ENCODE assay signal across 22 cellular contexts in the genomic region with DNA sequence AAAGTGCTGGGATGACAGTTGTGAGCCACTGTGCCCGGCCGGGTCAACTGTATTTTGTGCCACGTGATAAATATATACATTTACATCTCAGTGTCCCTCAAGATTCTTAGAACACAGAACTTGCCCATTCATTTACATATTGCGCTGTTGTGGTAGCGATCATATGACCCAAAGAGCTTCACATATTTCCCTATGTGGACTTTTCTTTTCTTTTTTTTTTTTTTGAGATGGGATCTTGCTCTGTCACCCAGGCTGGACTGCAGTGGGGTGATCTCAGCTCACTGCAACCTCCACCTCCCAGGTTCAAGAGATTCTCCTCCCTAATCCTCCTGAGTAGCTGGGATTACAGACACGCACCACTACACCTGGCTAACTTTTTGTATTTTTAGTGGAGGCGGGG.
"Had no signal": no experiment of that assay in that cellular context is flagged by ENCODE, and none has a peak within 500 bp of the region (broad histone marks: within the 10 kb centered on the region; RNA-seq: fewer than 3 reads in every experiment).

No MANE protein-coding gene starts in this region.

- H3K9me3 ChIP-seq: colonic mucosa, SK-N-SH, thoracic aorta had no signal

- H3K4me1 ChIP-seq: colonic mucosa had no signal

- DNase-seq: activated CD4-positive, alpha-beta T cell treated with anti-CD3 and anti-CD28 coated beads, Interleukin-2, amount 10 ng/mL, durations not matched to agents 24 days and 14 days; activated CD4-positive, CD25-positive, alpha-beta regulatory T cell; activated CD8-positive, alpha-beta T cell treated with anti-CD3 and anti-CD28 coated beads for 36 hours; activated naive CD4-positive, alpha-beta T cell treated with Interleukin-2 at 50 U/mL for 16 hours; activated naive CD8-positive, alpha-beta T cell treated with anti-CD3 and anti-CD28 coated beads, Interleukin-2, amount 10 ng/mL, durations not matched to agents 7 days and 5 days; activated T-cell treated with anti-CD3 and anti-CD28 coated beads, Interleukin-2, amount 50 U/mL, for 1 hour; amygdala; central memory CD4-positive, alpha-beta T cell; colonic mucosa; endodermal cell; immature natural killer cell; kidney glomerular epithelial cell; midbrain; stimulated activated CD4-positive, alpha-beta T cell treated with anti-CD3 and anti-CD28 coated beads, Interleukin-4, amount 100 ng/mL, for 4 hours; T-helper 1 cell; T-helper 9 cell had no signal

- H3K27me3 ChIP-seq: colonic mucosa had no signal

- ATAC-seq: activated CD8-positive, alpha-beta T cell treated with anti-CD3 and anti-CD28 coated beads for 36 hours; stimulated activated memory B cell treated with anti-CD40 and anti-IgM and Interleukin-4, amounts not matched to agents 10 μg/mL and 1 μg/mL and 100 μg/mL, for 72 hours had no signal

- H3K27ac ChIP-seq: colonic mucosa, epithelial cell of prostate, thoracic aorta had no signal

- H3K27ac Mint-ChIP-seq: activated CD4-positive, alpha-beta T cell treated with anti-CD3 and anti-CD28 coated beads, Interleukin-2, amount 10 ng/mL, durations not matched to agents 24 days and 14 days; activated CD8-positive, alpha-beta T cell treated with anti-CD3 and anti-CD28 coated beads for 36 hours; activated naive CD8-positive, alpha-beta T cell treated with anti-CD3 and anti-CD28 coated beads, Interleukin-2, amount 10 ng/mL, durations not matched to agents 7 days and 5 days; activated T-helper 2 cell treated with anti-CD3 and anti-CD28 coated beads, Interferon-gamma antibody, Interleukin-2, Interleukin-4, amounts not matched to agents 10 μg/mL and 5 μg/mL and 100 μg/mL, durations not matched to agents 14 hours and 24 hours and 36 hours; endodermal cell; immature natural killer cell; stimulated activated memory B cell treated with anti-CD40 and anti-IgM and Interleukin-4, amounts not matched to agents 10 μg/mL and 1 μg/mL and 100 μg/mL, for 72 hours had no signal

- H3K4me3 Mint-ChIP-seq: activated CD4-positive, alpha-beta T cell treated with anti-CD3 and anti-CD28 coated beads, Interleukin-2, amount 10 ng/mL, durations not matched to agents 24 days and 14 days; activated CD8-positive, alpha-beta T cell treated with anti-CD3 and anti-CD28 coated beads for 36 hours; activated naive CD8-positive, alpha-beta T cell treated with anti-CD3 and anti-CD28 coated beads, Interleukin-2, amount 10 ng/mL, durations not matched to agents 7 days and 5 days; endodermal cell; immature natural killer cell; stimulated activated memory B cell treated with anti-CD40 and anti-IgM and Interleukin-4, amounts not matched to agents 10 μg/mL and 1 μg/mL and 100 μg/mL, for 72 hours had no signal

- H3K4me3 ChIP-seq: colonic mucosa, thoracic aorta had no signal

- H3K36me3 Mint-ChIP-seq: immature natural killer cell had no signal

- H3K27me3 Mint-ChIP-seq: activated CD4-positive, alpha-beta T cell treated with anti-CD3 and anti-CD28 coated beads, Interleukin-2, amount 10 ng/mL, durations not matched to agents 24 days and 14 days; activated CD8-positive, alpha-beta T cell treated with anti-CD3 and anti-CD28 coated beads for 36 hours; activated naive CD8-positive, alpha-beta T cell treated with anti-CD3 and anti-CD28 coated beads, Interleukin-2, amount 10 ng/mL, durations not matched to agents 7 days and 5 days; progenitor cell of endocrine pancreas; stimulated activated memory B cell treated with anti-CD40 and anti-IgM and Interleukin-4, amounts not matched to agents 10 μg/mL and 1 μg/mL and 100 μg/mL, for 72 hours had no signal

- H3K4me1 Mint-ChIP-seq: activated CD4-positive, alpha-beta T cell treated with anti-CD3 and anti-CD28 coated beads, Interleukin-2, amount 10 ng/mL, durations not matched to agents 24 days and 14 days; activated naive CD8-positive, alpha-beta T cell treated with anti-CD3 and anti-CD28 coated beads, Interleukin-2, amount 10 ng/mL, durations not matched to agents 7 days and 5 days had no signal

- H3K9ac ChIP-seq: SK-N-SH had no signal

- H3K9me3 Mint-ChIP-seq: immature natural killer cell had no signal

- H3K36me3 ChIP-seq: colonic mucosa, thoracic aorta had no signal
